10 cellular contexts compared by ENCODE assay signal in the genomic region with DNA sequence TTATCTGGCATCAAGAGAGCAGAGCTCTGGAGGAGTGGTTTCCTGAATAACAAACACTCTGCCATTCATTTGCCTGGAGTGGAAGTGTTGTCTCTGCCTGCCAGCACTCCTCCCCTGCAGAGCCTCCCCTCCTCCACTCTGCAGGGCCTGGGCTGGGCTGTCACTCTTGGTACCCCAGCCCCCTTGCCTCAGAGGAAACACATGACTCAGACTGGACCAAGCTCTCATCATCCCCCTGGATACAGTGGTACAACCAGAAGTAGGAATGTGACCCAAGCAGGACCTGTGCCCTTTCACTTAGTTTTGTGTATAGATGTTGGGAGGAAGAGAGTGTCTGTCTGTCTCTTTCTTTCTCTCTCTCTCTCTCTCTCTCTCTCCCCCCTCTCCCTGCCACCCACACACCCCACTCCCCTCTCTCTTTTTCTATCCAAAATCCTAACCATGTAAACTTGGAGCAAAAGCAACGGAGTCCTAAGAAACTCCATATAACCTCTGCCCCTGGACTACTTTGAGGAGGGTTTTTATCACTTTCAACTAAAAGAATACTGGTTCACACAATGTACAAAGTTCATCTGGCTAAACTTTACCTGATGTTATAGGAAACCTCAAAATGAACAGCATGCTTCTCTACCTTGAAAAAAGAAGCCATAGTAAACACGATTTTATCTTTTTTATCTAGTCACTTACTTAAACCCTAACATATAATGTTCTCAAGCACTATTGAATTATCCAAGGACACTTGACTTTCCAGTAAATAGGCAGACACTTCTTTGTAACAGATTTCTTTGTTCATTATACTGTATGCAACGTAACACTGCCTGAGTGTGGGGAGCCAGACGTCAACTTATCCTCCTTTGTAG. TPM values are rescaled to one million over a fixed set of nuclear protein-coding genes. Genes with fewer than 3 reads are reported as not detected.
A peak's percentile ranks its signal among the peaks of the same experiment; 100 is the strongest.
DNase-seq lines count a peak whose midpoint lies in the region; ATAC-seq, FAIRE-seq and TF ChIP-seq lines count a peak whose summit lies in the region.
"Had no signal": no experiment of that assay in that cellular context is flagged by ENCODE, and none has a peak within 500 bp of the region (broad histone marks: within the 10 kb centered on the region; RNA-seq: fewer than 3 reads in every experiment).

No MANE protein-coding gene starts in this region.

- no peaks in the 10 kb centered on the region for H3K4me1 Mint-ChIP-seq in CD8-positive, alpha-beta memory T cell

- H3K9ac ChIP-seq in neuronal stem cell (ENCODE audit: low read depth, low read length, poor library complexity) = no peak overlapping the region

- no peak overlapping the region for H2BK12ac ChIP-seq in neuronal stem cell (ENCODE audit: low read length)

- H2AK5ac ChIP-seq in neuronal stem cell (ENCODE audit: low read depth, low read length) = no peak overlapping the region

- no peak overlapping the region for H3K23ac ChIP-seq in neuronal stem cell (ENCODE audit: low read depth, low read length, poor library complexity)

- intact Hi-C loops in Panc1 (cut with micrococcal nuclease; ENCODE audit: unreplicated experiment) = no loop called here

- no peak overlapping the region for H3K27ac Mint-ChIP-seq in CD8-positive, alpha-beta memory T cell
- H3K27ac Mint-ChIP-seq: dendritic cell treated with granulocyte-macrophage colony-stimulating factor and Interleukin-4, amounts not matched to agents 40 ng/mL and 50 ng/mL, for 4 days had no signal

- 0 out of 2 replicates have a peak, but pooled peaks have one; percentile 39 for ATAC-seq in Panc1

- in situ Hi-C loops in Panc1 (cut with HindIII; ENCODE audit: low pct_unique_long_range_greater_than_20kb, low sequenced_read_pairs) = no loop called here

- no peak overlapping the region for H2BK120ac ChIP-seq in neuronal stem cell (ENCODE audit: low read depth, low read length)

- H3K36me3 ChIP-seq in Panc1 (ENCODE audit: control insufficient read depth, insufficient read depth, low read length) (no peaks in the 10 kb centered on the region), neuronal stem cell (replicated peaks in 1 of 2; ENCODE audit: control insufficient read depth in 2 of 2, insufficient read depth in 2 of 2, low read length in 2 of 2) (no peaks in the 10 kb centered on the region)
- H3K36me3 ChIP-seq in CD8-positive, alpha-beta memory T cell (ENCODE audit: insufficient read depth, low read length) = no peaks in the 10 kb centered on the region
- H3K36me3 ChIP-seq: thoracic aorta had no signal

- no peak overlapping the region for H2BK15ac ChIP-seq in neuronal stem cell (ENCODE audit: low read length)

- TF ChIP-seq POLR2A in GM12892 (IDR thresholded peaks at IDR 0.05; ENCODE audit: low read depth, low read length) = no peak

- no peak overlapping the region for H3K27ac ChIP-seq in Panc1 (ENCODE audit: low read length)
- H3K27ac ChIP-seq in neuronal stem cell (replicated peaks; ENCODE audit: low read length) = peak overlapping the region; percentile 61
- no peak overlapping the region for H3K27ac ChIP-seq in CD8-positive, alpha-beta memory T cell (ENCODE audit: low read depth, low read length)
- H3K27ac ChIP-seq: thoracic aorta had no signal

- H3K36me3 Mint-ChIP-seq in CD8-positive, alpha-beta memory T cell = no peaks in the 10 kb centered on the region

- H3K4me3 ChIP-seq in Panc1 (ENCODE audit: low read depth in 2 of 2, low read length in 2 of 2) = no peak overlapping the region
- no peak overlapping the region for H3K4me3 ChIP-seq in fibroblast of villous mesenchyme (ENCODE audit: low read depth, low read length)
- H3K4me3 ChIP-seq in neuronal stem cell (ENCODE audit: low read length in 2 of 2) = peak overlapping the region in 1 of 2 donors; percentile 18
- H3K4me3 ChIP-seq in CD8-positive, alpha-beta memory T cell (ENCODE audit: low read length) = no peak overlapping the region
- H3K4me3 ChIP-seq: thoracic aorta had no signal

- no peak overlapping the region for H4K91ac ChIP-seq in neuronal stem cell (ENCODE audit: low read depth, low read length, poor library complexity)

- no peaks in the 10 kb centered on the region for H3K79me1 ChIP-seq in neuronal stem cell (ENCODE audit: low read depth, low read length)

- H3K27me3 Mint-ChIP-seq in CD8-positive, alpha-beta memory T cell = peaks cover 8 to 10% of the 10 kb centered on the region in 2 donors
- H3K27me3 Mint-ChIP-seq: dendritic cell treated with granulocyte-macrophage colony-stimulating factor and Interleukin-4, amounts not matched to agents 40 ng/mL and 50 ng/mL, for 4 days had no signal

- H3K4me2 ChIP-seq in neuronal stem cell (ENCODE audit: insufficient read depth, low read length, poor library complexity, severe bottlenecking) = peak overlapping the region; percentile 30

- DNase-seq in HEK293T (ENCODE audit: extremely low spot score) (peak; percentile 35), Panc1 (ENCODE audit: low read depth, low spot score) (no peak), fibroblast of villous mesenchyme (ENCODE audit: low read depth) (peak; percentile 34), neuronal stem cell (ENCODE audit: low spot score) (peak; percentile 78), amniotic stem cell (lab: John Stamatoyannopoulos, UW) (no peak), GM12892 (ENCODE audit: insufficient read length) (no peak)
- DNase-seq in stimulated activated CD8-positive, alpha-beta memory T cell treated with anti-CD3 and anti-CD28 coated beads, Interleukin-4, amount 100 ng/mL, for 48 hours = no peak
- no peak for DNase-seq in CD8-positive, alpha-beta memory T cell

- CTCF ChIA-PET in HEK293T (lab: Yijun Ruan, JAX) (no interaction called here), Panc1 (lab: Charles Lee) (no interaction called here)
- CTCF ChIA-PET in CD8-positive, alpha-beta memory T cell (lab: Charles Lee) = no interaction called here

- no peak overlapping the region for H4K8ac ChIP-seq in neuronal stem cell (ENCODE audit: low read depth, low read length)

- WGBS in neuronal stem cell (ENCODE audit: extremely low coverage in 2 of 2, insufficient read length in 2 of 2, insufficient replicate concordance in 1 of 2), 2 donors = no CpG with 5 or more reads among the region's 4 CpGs

- H3K4me3 Mint-ChIP-seq in CD8-positive, alpha-beta memory T cell = no peak overlapping the region
- H3K4me3 Mint-ChIP-seq: dendritic cell treated with granulocyte-macrophage colony-stimulating factor and Interleukin-4, amounts not matched to agents 40 ng/mL and 50 ng/mL, for 4 days had no signal

- no peaks in the 10 kb centered on the region for H3K9me3 ChIP-seq in Panc1 (ENCODE audit: control insufficient read depth, insufficient read depth, low read depth, low read length)
- no peaks in the 10 kb centered on the region for H3K9me3 ChIP-seq in neuronal stem cell (replicated peaks in 1 of 2; ENCODE audit: control insufficient read depth in 2 of 2, insufficient read depth in 1 of 2, low read depth in 1 of 2, low read length in 2 of 2)
- H3K9me3 ChIP-seq in CD8-positive, alpha-beta memory T cell (ENCODE audit: low read length) = no peaks in the 10 kb centered on the region
- H3K9me3 ChIP-seq: thoracic aorta had no signal

- H3K27me3 ChIP-seq in Panc1 (ENCODE audit: control insufficient read depth, insufficient read depth, low read length) (no peaks in the 10 kb centered on the region), neuronal stem cell (ENCODE audit: control insufficient read depth in 3 of 3, insufficient read depth in 3 of 3, low read depth in 1 of 3, low read length in 3 of 3) (no peaks in the 10 kb centered on the region)
- H3K27me3 ChIP-seq in CD8-positive, alpha-beta memory T cell (ENCODE audit: insufficient read depth, low read length, poor library complexity, severe bottlenecking) = no peaks in the 10 kb centered on the region

- BruUV-seq in Panc1 (replicated peaks; lab: Mats Ljungman, UMichigan) = no TSS peak

- H3K18ac ChIP-seq in neuronal stem cell (ENCODE audit: low read length) = no peak overlapping the region

- no peak overlapping the region for H3K14ac ChIP-seq in neuronal stem cell (ENCODE audit: low read length)

- POLR2A ChIA-PET in HEK293T (lab: Yijun Ruan, JAX) = interaction anchor here (0.7 to 1.0 kb wide), 2 partner anchors 42 kb away, joined by 3 read pairs; no protein-coding TSS in a partner anchor
- POLR2A ChIA-PET in Panc1 (lab: Charles Lee) = no interaction called here
- POLR2A ChIA-PET in CD8-positive, alpha-beta memory T cell (lab: Charles Lee) = no interaction called here

- H3K9me3 Mint-ChIP-seq in CD8-positive, alpha-beta memory T cell = no peaks in the 10 kb centered on the region
- H3K9me3 Mint-ChIP-seq: dendritic cell treated with granulocyte-macrophage colony-stimulating factor and Interleukin-4, amounts not matched to agents 40 ng/mL and 50 ng/mL, for 4 days had no signal

- no peak overlapping the region for H2BK5ac ChIP-seq in neuronal stem cell (ENCODE audit: low read length)

- TF ChIP-seq CTCF in Panc1 (IDR thresholded peaks at IDR 0.05) = no peak
- TF ChIP-seq CTCF in fibroblast of villous mesenchyme (IDR thresholded peaks at IDR 0.05; ENCODE audit: insufficient read depth, low read depth, low read length) = no peak

- H3K4me1 ChIP-seq in Panc1 (ENCODE audit: control insufficient read depth, insufficient read depth, low read length) (peaks cover 11% of the 10 kb centered on the region), neuronal stem cell (ENCODE audit: control insufficient read depth in 2 of 2, insufficient read depth in 1 of 2, low read depth in 1 of 2, low read length in 2 of 2) (peaks cover 19 to 42% of the 10 kb centered on the region in 2 donors)
- no peaks in the 10 kb centered on the region for H3K4me1 ChIP-seq in CD8-positive, alpha-beta memory T cell (ENCODE audit: insufficient read depth, low read length)

- H2AFZ ChIP-seq in neuronal stem cell (ENCODE audit: low read length) = peak overlapping the region; percentile 7

- no peak overlapping the region for H3K4ac ChIP-seq in neuronal stem cell (ENCODE audit: low read length)

- no peak for FAIRE-seq in GM12892 (lab: Jason Lieb, UNC)

RNA-seq across cellular contexts. Expression of a gene that starts 43.8 kb away (rescaled TPM):
- 10.8 TPM for total RNA-seq in Panc1 (2021; ENCODE audit: unreplicated experiment)
- 5.5 TPM for polyA plus RNA-seq in Panc1 (2012; ENCODE audit: insufficient read length)
- 13.9 and 43.6 TPM in 2 replicates for total RNA-seq in fibroblast of villous mesenchyme
- 4.6 TPM for polyA plus RNA-seq in neuronal stem cell (2013, experiment 1 of 2)
- 4.5 TPM for polyA plus RNA-seq in neuronal stem cell (2013, experiment 2 of 2)
- 2.8 TPM for polyA plus RNA-seq in GM12892 (2012; ENCODE audit: missing spikeins)
- 1 to 10 TPM; 1.2 TPM for total RNA-seq in CD8-positive, alpha-beta memory T cell
- polyA plus RNA-seq in CD8-positive, alpha-beta memory T cell = not detected

RNA-seq across cellular contexts. Expression of a gene that starts 44.1 kb away (rescaled TPM):
- total RNA-seq in Panc1 (2021; ENCODE audit: unreplicated experiment) = 12.8 TPM
- 14.4 TPM for polyA plus RNA-seq in Panc1 (2012; ENCODE audit: insufficient read length)
- total RNA-seq in fibroblast of villous mesenchyme = 22.2 and 29.8 TPM in 2 replicates
- polyA plus RNA-seq in neuronal stem cell (2013, experiment 1 of 2) = 26.6 TPM
- polyA plus RNA-seq in neuronal stem cell (2013, experiment 2 of 2) = 30.4 TPM
- polyA plus RNA-seq in GM12892 (2012; ENCODE audit: missing spikeins) = 38.4 TPM
- 10 to 100 TPM; 13.5 to 14.7 TPM for total RNA-seq in CD8-positive, alpha-beta memory T cell
- 20.6 TPM for polyA plus RNA-seq in CD8-positive, alpha-beta memory T cell

Comparison
In these comparisons a context has a peak if more than half of its experiments do, and no peak if none do; other contexts are left out.
1. DNase-seq: peak in HEK293T (single experiment), fibroblast of villous mesenchyme (single experiment) and neuronal stem cell (single experiment); none in Panc1 (single experiment), amniotic stem cell (single experiment), stimulated activated CD8-positive, alpha-beta memory T cell treated with anti-CD3 and anti-CD28 coated beads, Interleukin-4, amount 100 ng/mL, for 48 hours (single experiment), GM12892 (single experiment) and CD8-positive, alpha-beta memory T cell (0 of 5).